In the genomic region with DNA sequence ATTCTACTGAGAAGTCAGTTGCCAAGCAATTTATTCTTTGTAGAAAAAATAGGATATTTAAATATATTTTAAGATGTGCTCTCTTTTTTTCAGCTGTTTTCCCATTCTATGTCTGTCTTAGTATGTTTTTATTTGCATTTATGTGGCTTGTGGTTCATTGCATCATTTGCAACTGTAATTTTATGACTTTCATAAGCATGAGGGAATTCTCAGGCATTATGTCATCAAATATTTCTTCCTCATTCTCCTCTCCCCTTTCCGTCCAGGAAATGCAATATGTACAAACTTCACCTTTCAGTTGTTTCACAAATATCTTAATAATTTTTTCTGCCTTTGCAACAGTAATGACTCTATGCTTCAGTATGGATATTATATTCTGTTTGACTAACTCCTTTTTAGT, we compare ENCODE assay signal across 20 cellular contexts.
DNase-seq lines count a peak whose midpoint lies in the region; ATAC-seq and TF ChIP-seq lines count a peak whose summit lies in the region.
"Had no signal": no experiment of that assay in that cellular context is flagged by ENCODE, and none has a peak within 500 bp of the region (broad histone marks: within the 10 kb centered on the region; RNA-seq: fewer than 3 reads in every experiment).

No MANE protein-coding gene starts in this region.

- no peak for TF ChIP-seq POLR2A in heart left ventricle (IDR thresholded peaks at IDR 0.05)

- H3K4me1 ChIP-seq in heart left ventricle (no peaks in the 10 kb centered on the region), mucosa of descending colon (ENCODE audit: low read depth) (no peaks in the 10 kb centered on the region)
- H3K4me1 ChIP-seq: A549, tibial artery had no signal

- WGBS in heart left ventricle, 4 donors: 48 to 60% (median 57%) methylated on average over 1 of the region's 1 CpG; no CpG with 5 or more reads in 1 of the 4 donors

- no peak for TF ChIP-seq CTCF in fibroblast of mammary gland (conservative IDR thresholded peaks at IDR 0.05; ENCODE audit: control insufficient read depth, insufficient read depth, low read depth, low read length)
- no peak for TF ChIP-seq CTCF in heart left ventricle (IDR thresholded peaks at IDR 0.05)
- no peak for TF ChIP-seq CTCF in mucosa of descending colon (IDR thresholded peaks at IDR 0.05)

- H3K4me3 ChIP-seq in fibroblast of mammary gland (ENCODE audit: control insufficient read depth, low read depth, low read length) (no peak overlapping the region), heart left ventricle (no peak overlapping the region), mucosa of descending colon (no peak overlapping the region)
- H3K4me3 ChIP-seq: A549, tibial artery had no signal

- no peaks in the 10 kb centered on the region for H3K27me3 ChIP-seq in heart left ventricle
- H3K27me3 ChIP-seq: tibial artery had no signal

- H3K9me3 ChIP-seq in heart left ventricle (peaks cover 0 to 3% (median 0%) of the 10 kb centered on the region in 12 donors), mucosa of descending colon (no peaks in the 10 kb centered on the region)
- H3K9me3 ChIP-seq: tibial artery had no signal

- no peak overlapping the region for H3K27ac ChIP-seq in heart left ventricle
- H3K27ac ChIP-seq: A549, RWPE1, tibial artery had no signal

- ATAC-seq in heart left ventricle (no peak), mucosa of descending colon (no peak)
- ATAC-seq: A549, natural killer cell had no signal

- H3K36me3 ChIP-seq in heart left ventricle: no peaks in the 10 kb centered on the region
- H3K36me3 ChIP-seq in mucosa of descending colon (ENCODE audit: low read depth): no peaks in the 10 kb centered on the region
- H3K36me3 ChIP-seq: tibial artery had no signal

- DNase-seq in A172 (ENCODE audit: low spot score) (peak; percentile 40), LoVo (ENCODE audit: low spot score) (peak; percentile 16), SW480 (ENCODE audit: low spot score) (peak; percentile 66), fibroblast of mammary gland (ENCODE audit: low read depth) (peak; percentile 2), NCI-H1048 (lab: John Stamatoyannopoulos, UW) (no peak), heart left ventricle (no peak), mucosa of descending colon (no peak)
- DNase-seq in activated naive CD4-positive, alpha-beta T cell (lab: John Stamatoyannopoulos, UW): no peak
- DNase-seq: activated CD8-positive, alpha-beta memory T cell treated with anti-CD3 and anti-CD28 coated beads for 24 hours; activated T-cell treated with anti-CD3 and anti-CD28 coated beads, Interleukin-2, amount 50 U/mL, for 24 hours; COR-L47; DND-41; effector memory CD4-positive, alpha-beta T cell; natural killer cell; NCI-H1417 treated with DMSO at 0.1 percent for 48 hours; NCI-H510A treated with DMSO at 0.1 percent for 48 hours; retina; tibial artery had no signal

- intact Hi-C loops in heart left ventricle (cut with DNase I) (no loop called here), mucosa of descending colon (cut with DNase I, micrococcal nuclease) (no loop called here)

Comparison
In these comparisons a context has a peak if more than half of its experiments do, and no peak if none do; other contexts are left out.
1. DNase-seq: peak in A172 (single experiment), LoVo (single experiment), SW480 (single experiment) and fibroblast of mammary gland (single experiment); none in NCI-H1048 (single experiment), activated naive CD4-positive, alpha-beta T cell (0 of 4), heart left ventricle (0 of 5) and mucosa of descending colon (0 of 3).